8 cellular contexts compared by ENCODE assay signal in the genomic region with DNA sequence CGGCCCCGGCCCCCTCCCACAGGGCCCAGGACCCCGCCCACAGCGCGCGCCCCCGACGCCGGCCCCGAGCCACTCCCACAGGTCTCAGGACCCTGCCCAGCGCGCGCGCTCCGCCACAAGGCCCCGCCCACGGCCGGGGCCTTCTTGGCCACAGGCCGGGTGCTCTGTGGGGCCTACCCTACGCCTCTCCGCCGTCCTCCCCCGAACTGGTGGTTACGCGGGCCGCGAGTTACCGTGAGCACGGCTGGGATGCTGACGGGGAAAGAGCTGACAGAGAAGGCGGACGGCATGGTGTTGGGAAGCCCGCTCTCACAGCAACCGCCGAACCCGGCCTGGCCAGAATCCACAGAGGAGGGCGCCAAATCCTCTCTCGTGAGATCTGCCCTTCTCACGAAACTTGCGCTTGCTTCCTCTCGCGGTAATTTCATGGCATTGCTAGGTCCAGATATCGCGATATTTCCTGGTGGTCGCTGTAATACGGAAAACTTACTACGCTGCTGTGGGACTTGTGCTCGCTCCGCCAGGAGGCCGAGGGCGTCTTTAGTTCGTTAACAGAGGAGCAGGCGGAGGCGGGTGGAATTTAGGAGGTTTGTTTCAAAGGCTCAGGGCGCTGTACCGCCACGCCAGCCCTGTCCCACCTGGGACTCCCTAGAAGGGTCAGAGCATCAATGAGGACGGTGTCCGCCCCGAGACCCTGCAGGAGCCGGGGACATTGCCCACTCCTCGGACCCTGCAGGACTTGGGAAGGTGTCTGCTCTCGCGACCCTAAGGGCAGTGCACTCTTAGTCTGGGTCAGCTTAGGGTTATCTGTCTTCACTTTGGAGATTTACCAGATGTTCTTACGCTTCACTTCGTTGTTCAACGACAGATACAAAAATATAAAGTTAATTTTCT. TPM values are rescaled to one million over a fixed set of nuclear protein-coding genes. Genes with fewer than 3 reads are reported as not detected.
DNase-seq lines count a peak whose midpoint lies in the region; ATAC-seq and TF ChIP-seq lines count a peak whose summit lies in the region.

A gene (minus strand): TSS at position 351 of the 894 bp plus-strand sequence. CDS start 61 bp downstream, at position 290.

- peak; percentile 54 for TF ChIP-seq CTCF in brain microvascular endothelial cell (IDR thresholded peaks at IDR 0.05; ENCODE audit: low read depth, low read length, missing control alignments)

- peak within 1 kb of the TSS; percentile 97 for H3K9ac ChIP-seq in skeletal muscle satellite cell (ENCODE audit: low read depth, low read length)

- peak within 1 kb of the TSS; percentile 97 for H3K27ac ChIP-seq in brain microvascular endothelial cell

- H3K27me3 ChIP-seq in brain microvascular endothelial cell (replicated peaks): no peaks in the 10 kb centered on the region
- H3K27me3 ChIP-seq in skeletal muscle satellite cell (ENCODE audit: control insufficient read depth, insufficient read depth, low read length): no peaks in the 10 kb centered on the region

- H3K4me2 ChIP-seq in skeletal muscle satellite cell (ENCODE audit: low read length): peak within 1 kb of the TSS; percentile 99

- no peaks in the 10 kb centered on the region for H3K9me3 ChIP-seq in iPS-18c (ENCODE audit: control insufficient read depth, insufficient read depth, low read length)
- H3K9me3 ChIP-seq in skeletal muscle satellite cell (replicated peaks; ENCODE audit: low read length): no peaks in the 10 kb centered on the region

- DNase-seq in ACHN (peak; percentile 99), NCI-H2081 treated with DMSO at 0.1 percent for 48 hours (lab: John Stamatoyannopoulos, UW) (peak; percentile 91), T1000 (lab: John Stamatoyannopoulos, UW) (peak; percentile 96), brain microvascular endothelial cell (peak; percentile 98)

- ATAC-seq in GM18519 (IDR thresholded peaks at IDR 0.05; ENCODE audit: low FRiP score, unreplicated experiment) (peak; percentile 53), HG03045 (IDR thresholded peaks at IDR 0.05; ENCODE audit: unreplicated experiment) (peak; percentile 58)

- H3K4me3 ChIP-seq in brain microvascular endothelial cell (ENCODE audit: low read depth, low read length) (peak within 1 kb of the TSS; percentile 82), iPS-18c (ENCODE audit: insufficient read depth, low read depth, low read length) (peak within 1 kb of the TSS; percentile 89), skeletal muscle satellite cell (ENCODE audit: low read length) (peak within 1 kb of the TSS; percentile 89)

- in situ Hi-C loops in ACHN (cut with HindIII; ENCODE audit: low pct_ligation_motif_present, low pct_unique_long_range_greater_than_20kb, low sequenced_read_pairs) (no loop called here), brain microvascular endothelial cell (cut with HindIII; ENCODE audit: low pct_ligation_motif_present, low sequenced_read_pairs) (no loop called here)

- H3K4me1 ChIP-seq in skeletal muscle satellite cell (ENCODE audit: control insufficient read depth, insufficient read depth, low read length): peaks cover 40% of the 10 kb centered on the region

- H3K36me3 ChIP-seq in brain microvascular endothelial cell (replicated peaks): peaks cover 3% of the 10 kb centered on the region
- peaks cover 9% of the 10 kb centered on the region for H3K36me3 ChIP-seq in skeletal muscle satellite cell (ENCODE audit: insufficient read depth, low read length)

RNA-seq across cellular contexts. Expression of the gene that starts here (rescaled TPM):
- 14.4 and 20.8 TPM in 2 replicates for total RNA-seq in skeletal muscle satellite cell (2012; rRNA removed)

Comparison
In these comparisons a context has a peak if more than half of its experiments do, and no peak if none do; other contexts are left out.
1. Peak in every context shown above with its lines: DNase-seq, ATAC-seq, H3K4me3 ChIP-seq and H3K27ac ChIP-seq.